Comparison of ENCODE assay signal across 8 cellular contexts in genomic region chr1:243253927-243254232, GRCh38. TPM values are rescaled to one million over a fixed set of nuclear protein-coding genes. Genes with fewer than 3 reads are reported as not detected.
A peak's percentile ranks its signal among the peaks of the same experiment; 100 is the strongest.
DNase-seq lines count a peak whose midpoint lies in the region; ATAC-seq and TF ChIP-seq lines count a peak whose summit lies in the region.

No MANE protein-coding gene starts in this region.

- no peak for TF ChIP-seq CTCF in VCaP (conservative IDR thresholded peaks at IDR 0.05)

- intact Hi-C loops in right cardiac atrium (cut with DNase I), result no loop called here
- intact Hi-C loops in posterior cingulate gyrus (cut with DNase I), result loop anchor here (2.0 kb wide), 1 partner anchor 63 kb away; no protein-coding TSS in a partner anchor

- WGBS in right cardiac atrium, result 2% methylated on average over 4 of the region's 4 CpGs

- H3K4me1 Mint-ChIP-seq in stimulated activated memory B cell treated with anti-CD40 and anti-IgM and Interleukin-4, amounts not matched to agents 10 μg/mL and 1 μg/mL and 100 μg/mL, for 72 hours, result peaks cover 27% of the 10 kb centered on the region

- peak; percentile 13 for DNase-seq in activated CD4-positive, alpha-beta T cell treated with anti-CD3 and anti-CD28 coated beads for 48 hours
- DNase-seq in activated CD4-positive, alpha-beta T cell treated with anti-CD3 and anti-CD28 coated beads for 4 hours, result no peak
- DNase-seq in right cardiac atrium (no peak), posterior cingulate gyrus (no peak)

- H3K9me3 Mint-ChIP-seq in stimulated activated memory B cell treated with anti-CD40 and anti-IgM and Interleukin-4, amounts not matched to agents 10 μg/mL and 1 μg/mL and 100 μg/mL, for 72 hours, result no peaks in the 10 kb centered on the region

- no peaks in the 10 kb centered on the region for H3K4me1 ChIP-seq in right cardiac atrium (ENCODE audit: control insufficient read depth, insufficient read depth, low read length)

- H3K9me3 ChIP-seq in right cardiac atrium (ENCODE audit: control insufficient read depth, low read length), result no peaks in the 10 kb centered on the region

- H3K27ac Mint-ChIP-seq in stimulated activated memory B cell treated with anti-CD40 and anti-IgM and Interleukin-4, amounts not matched to agents 10 μg/mL and 1 μg/mL and 100 μg/mL, for 72 hours, result peak overlapping the region; percentile 98

- no peaks in the 10 kb centered on the region for H3K27me3 ChIP-seq in right cardiac atrium (ENCODE audit: control insufficient read depth, insufficient read depth)

- peak overlapping the region; percentile 97 for H3K27ac ChIP-seq in VCaP
- H3K27ac ChIP-seq in right cardiac atrium (ENCODE audit: low read length), result peak overlapping the region; percentile 91

- peak overlapping the region; percentile 88 for H3K4me3 ChIP-seq in right cardiac atrium (ENCODE audit: low read length)

- no peaks in the 10 kb centered on the region for H3K27me3 Mint-ChIP-seq in stimulated activated memory B cell treated with anti-CD40 and anti-IgM and Interleukin-4, amounts not matched to agents 10 μg/mL and 1 μg/mL and 100 μg/mL, for 72 hours

- peak overlapping the region; percentile 96 for H3K4me3 Mint-ChIP-seq in stimulated activated memory B cell treated with anti-CD40 and anti-IgM and Interleukin-4, amounts not matched to agents 10 μg/mL and 1 μg/mL and 100 μg/mL, for 72 hours

- H3K36me3 Mint-ChIP-seq in stimulated activated memory B cell treated with anti-CD40 and anti-IgM and Interleukin-4, amounts not matched to agents 10 μg/mL and 1 μg/mL and 100 μg/mL, for 72 hours, result no peaks in the 10 kb centered on the region

- no peak for ATAC-seq in right cardiac atrium
- ATAC-seq in stimulated activated memory B cell treated with anti-CD40 and anti-IgM and Interleukin-4, amounts not matched to agents 10 μg/mL and 1 μg/mL and 100 μg/mL, for 72 hours, result no peak
- ATAC-seq in GM21825 (IDR thresholded peaks at IDR 0.05; ENCODE audit: unreplicated experiment), result no peak
- no peak for ATAC-seq in HG03196 (IDR thresholded peaks at IDR 0.05; ENCODE audit: unreplicated experiment)

RNA-seq across cellular contexts. Expression of gene CEP170, which starts 1.2 kb away (rescaled TPM):
- total RNA-seq in right cardiac atrium, result 10 to 100 TPM; 37.9 to 44.3 (median 41.3) TPM
- 14.9 TPM for polyA plus RNA-seq in right cardiac atrium

RNA-seq across cellular contexts. Expression of gene SDCCAG8, which starts 2.0 kb away (rescaled TPM):
- 10 to 100 TPM; 22.7 to 31.7 (median 27.5) TPM for total RNA-seq in right cardiac atrium
- 16.9 TPM for polyA plus RNA-seq in right cardiac atrium
